Comparison of ENCODE assay signal across 30 cellular contexts in genomic region chr11:66614073-66614472, GRCh38. TPM values are rescaled to one million over a fixed set of nuclear protein-coding genes. Genes with fewer than 3 reads are reported as not detected.
"Had no signal": no experiment of that assay in that cellular context is flagged by ENCODE, and none has a peak within 500 bp of the region (broad histone marks: within the 10 kb centered on the region; RNA-seq: fewer than 3 reads in every experiment).

No MANE protein-coding gene starts in this region.

- H3K9me3 Mint-ChIP-seq: activated B cell treated with CpG ODN at 0.5 μM for 24 hours; activated CD4-positive, alpha-beta T cell treated with anti-CD3 and anti-CD28 coated beads, Interleukin-2, amount 10 ng/mL, durations not matched to agents 24 days and 14 days; activated naive CD4-positive, alpha-beta T cell treated with anti-CD3 and anti-CD28 coated beads for 36 hours; activated T-cell treated with anti-CD3 and anti-CD28 coated beads, Interleukin-2, amount 50 U/mL, for 24 hours; activated T-helper 17 cell treated with anti-CD3 and anti-CD28 coated beads, Interleukin-2, amount 50 U/mL, for 72 hours; central memory CD8-positive, alpha-beta T cell; T-cell had no signal

- H3K4me3 ChIP-seq: SK-N-MC had no signal

- H3K27me3 Mint-ChIP-seq: activated B cell treated with CpG ODN at 0.5 μM for 24 hours; activated CD8-positive, alpha-beta memory T cell treated with anti-CD3 and anti-CD28 coated beads, Interleukin-2, amount 10 ng/mL, durations not matched to agents 7 days and 5 days; activated naive CD8-positive, alpha-beta T cell; activated T-cell treated with anti-CD3 and anti-CD28 coated beads, Interleukin-2, amount 50 U/mL, for 24 hours; activated T-helper 17 cell treated with anti-CD3 and anti-CD28 coated beads, Interleukin-2, amount 50 U/mL, for 72 hours; central memory CD8-positive, alpha-beta T cell; T-cell had no signal

- DNase-seq: activated B cell treated with CpG ODN at 0.5 μM for 24 hours; activated CD4-positive, alpha-beta T cell treated with anti-CD3 and anti-CD28 coated beads for 1 hour; activated CD4-positive, alpha-beta T cell treated with anti-CD3 and anti-CD28 coated beads, Interleukin-2, amount 10 ng/mL, durations not matched to agents 24 days and 14 days; activated CD4-positive, alpha-beta T cell treated with anti-CD3 and anti-CD28 coated beads, Interleukin-2, amount 50 U/mL, for 48 hours; activated CD8-positive, alpha-beta memory T cell treated with anti-CD3 and anti-CD28 coated beads, Interleukin-2, amount 10 ng/mL, durations not matched to agents 7 days and 5 days; activated gamma-delta T cell; activated naive CD4-positive, alpha-beta T cell treated with anti-CD3 and anti-CD28 coated beads for 36 hours; activated T-cell treated with anti-CD3 and anti-CD28 coated beads, Interleukin-2, amount 50 U/mL, for 24 hours; amygdala; NCI-H1092; NCI-H1417; NCI-H1930; NCI-H226; NCI-H526; NCI-H774; NK-92 treated with Interleukin-12 subunit alpha and Interleukin-12 subunit beta, amount 100 ng/mL, for 24 hours; OCI-M1; RPMI8226; T-cell; T-helper 2 cell; T1000 had no signal

- H3K4me3 Mint-ChIP-seq: activated B cell treated with CpG ODN at 0.5 μM for 24 hours; activated CD4-positive, alpha-beta T cell treated with anti-CD3 and anti-CD28 coated beads, Interleukin-2, amount 10 ng/mL, durations not matched to agents 24 days and 14 days; activated CD8-positive, alpha-beta memory T cell treated with anti-CD3 and anti-CD28 coated beads, Interleukin-2, amount 10 ng/mL, durations not matched to agents 7 days and 5 days; activated naive CD4-positive, alpha-beta T cell treated with anti-CD3 and anti-CD28 coated beads for 36 hours; activated naive CD8-positive, alpha-beta T cell; activated T-helper 17 cell treated with anti-CD3 and anti-CD28 coated beads, Interleukin-2, amount 50 U/mL, for 72 hours; brain; central memory CD8-positive, alpha-beta T cell; T-cell had no signal

- H3K27ac ChIP-seq: KMS-11, SK-N-MC had no signal

- H3K27ac Mint-ChIP-seq: activated B cell treated with CpG ODN at 0.5 μM for 24 hours; activated CD4-positive, alpha-beta T cell treated with anti-CD3 and anti-CD28 coated beads, Interleukin-2, amount 10 ng/mL, durations not matched to agents 24 days and 14 days; activated CD8-positive, alpha-beta memory T cell treated with anti-CD3 and anti-CD28 coated beads, Interleukin-2, amount 10 ng/mL, durations not matched to agents 7 days and 5 days; activated naive CD4-positive, alpha-beta T cell treated with anti-CD3 and anti-CD28 coated beads for 36 hours; activated naive CD8-positive, alpha-beta T cell; activated T-cell treated with anti-CD3 and anti-CD28 coated beads, Interleukin-2, amount 50 U/mL, for 24 hours; activated T-helper 17 cell treated with anti-CD3 and anti-CD28 coated beads, Interleukin-2, amount 50 U/mL, for 72 hours; brain; T-cell had no signal

- ATAC-seq: activated CD8-positive, alpha-beta memory T cell treated with anti-CD3 and anti-CD28 coated beads, Interleukin-2, amount 10 ng/mL, durations not matched to agents 7 days and 5 days; activated T-helper 17 cell treated with anti-CD3 and anti-CD28 coated beads, Interleukin-2, amount 50 U/mL, for 72 hours; Panc1; Right ventricle myocardium inferior; T-cell had no signal

RNA-seq across cellular contexts. Expression of gene CCDC87, which starts 21.2 kb away (rescaled TPM):
- total RNA-seq: MCF 10A had no signal
